In the genomic region with DNA sequence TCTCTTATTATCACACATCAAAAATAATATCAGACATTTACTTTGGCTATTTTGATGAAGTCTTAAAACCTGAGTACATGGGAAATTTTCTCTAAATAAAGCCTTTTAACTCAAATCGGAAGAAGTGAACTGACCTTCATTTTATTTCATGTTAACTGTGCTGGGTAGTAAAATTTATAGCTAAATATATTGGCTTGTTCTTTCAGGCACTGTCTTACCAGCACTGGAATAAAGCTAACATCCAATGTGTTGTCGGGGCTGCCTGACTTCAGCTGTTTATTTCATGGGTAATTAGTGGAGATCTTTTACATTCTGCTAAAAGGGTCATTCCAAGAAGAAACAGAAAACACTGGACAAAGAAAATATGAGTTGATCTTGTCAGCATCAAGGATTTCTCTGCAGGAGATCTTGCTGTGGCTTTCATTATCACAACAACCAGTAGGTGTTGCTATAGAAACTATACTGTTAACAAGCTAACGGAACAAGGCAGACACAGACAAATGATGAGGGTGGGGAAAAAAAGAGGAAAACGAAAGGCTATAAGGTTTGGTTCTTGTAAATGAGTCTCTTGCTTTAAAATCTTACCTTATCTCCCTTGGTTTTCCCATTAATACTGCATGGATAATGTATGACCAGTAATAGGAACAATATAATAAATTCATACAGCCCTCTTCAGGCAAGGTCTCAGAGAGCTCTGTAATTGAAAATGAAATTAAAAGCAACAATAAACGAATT, we compare ENCODE assay signal across 8 cellular contexts.
DNase-seq lines count a peak whose midpoint lies in the region; ATAC-seq and TF ChIP-seq lines count a peak whose summit lies in the region.

No MANE protein-coding gene starts in this region.

- TF ChIP-seq CTCF in MCF 10A (IDR thresholded peaks at IDR 0.05; ENCODE audit: unreplicated experiment) (peak; percentile 35), breast epithelium (IDR thresholded peaks at IDR 0.05) (no peak), NB4 (IDR thresholded peaks at IDR 0.05; ENCODE audit: low read depth, low read length) (no peak), neural cell (IDR thresholded peaks at IDR 0.05; ENCODE audit: poor library complexity, severe bottlenecking) (peak; percentile 63), tibial nerve (IDR thresholded peaks at IDR 0.05) (no peak)

- TF ChIP-seq POLR2A in breast epithelium (IDR thresholded peaks at IDR 0.05) (no peak), NB4 (IDR thresholded peaks at IDR 0.05; ENCODE audit: extremely low read depth, insufficient read length) (no peak), tibial nerve (IDR thresholded peaks at IDR 0.05) (no peak)

- intact Hi-C loops in MCF 10A (cut with micrococcal nuclease) (loop anchor here (1.0 to 10.0 kb wide), 2 partner anchors 143 to 214 kb away; no protein-coding TSS in a partner anchor), breast epithelium (cut with DNase I; ENCODE audit: low total_unique reads) (no loop called here)

- ATAC-seq in HG02763 (IDR thresholded peaks at IDR 0.05; ENCODE audit: unreplicated experiment), result peak; percentile 78

- peak overlapping the region; percentile 17 for H3K27ac Mint-ChIP-seq in MCF 10A (ENCODE audit: low read depth, unreplicated experiment)

- H3K27ac ChIP-seq in breast epithelium, result no peak overlapping the region
- peak overlapping the region; percentile 85 for H3K27ac ChIP-seq in neural cell (ENCODE audit: low read length)
- no peak overlapping the region for H3K27ac ChIP-seq in tibial nerve

- H3K9ac ChIP-seq in adipocyte (ENCODE audit: low read length) (no peak overlapping the region), neural cell (ENCODE audit: low read length) (peak overlapping the region; percentile 52)

- H3K36me3 ChIP-seq in breast epithelium, result no peaks in the 10 kb centered on the region
- no peaks in the 10 kb centered on the region for H3K36me3 ChIP-seq in adipocyte (ENCODE audit: control insufficient read depth, insufficient read depth, low read length, severe bottlenecking)
- no peaks in the 10 kb centered on the region for H3K36me3 ChIP-seq in neural cell (ENCODE audit: insufficient read depth, low read length)
- H3K36me3 ChIP-seq in tibial nerve, result no peaks in the 10 kb centered on the region

- H3K27me3 ChIP-seq in breast epithelium, result no peaks in the 10 kb centered on the region
- H3K27me3 ChIP-seq in adipocyte (replicated peaks; ENCODE audit: control insufficient read depth, insufficient read depth, low read length), result no peaks in the 10 kb centered on the region
- no peaks in the 10 kb centered on the region for H3K27me3 ChIP-seq in neural cell (ENCODE audit: insufficient read depth, low read depth, low read length)
- no peaks in the 10 kb centered on the region for H3K27me3 ChIP-seq in tibial nerve

- no peaks in the 10 kb centered on the region for H4K20me1 ChIP-seq in neural cell (ENCODE audit: insufficient read depth)

- TF ChIP-seq EP300 in neural cell (conservative IDR thresholded peaks at IDR 0.05; ENCODE audit: poor library complexity, severe bottlenecking), result peak; percentile 89
- no peak for TF ChIP-seq EP300 in tibial nerve (IDR thresholded peaks at IDR 0.05)

- H3K79me2 ChIP-seq in neural cell (replicated peaks; ENCODE audit: insufficient read depth, low read length), result no peaks in the 10 kb centered on the region

- 28 to 33% methylated on average over 5 of the region's 5 CpGs for WGBS in tibial nerve, 2 donors

- H3K36me3 Mint-ChIP-seq in MCF 10A (ENCODE audit: insufficient read depth, unreplicated experiment), result no peaks in the 10 kb centered on the region

- H3K9me3 ChIP-seq in breast epithelium (no peaks in the 10 kb centered on the region), adipocyte (ENCODE audit: control insufficient read depth, low read length) (no peaks in the 10 kb centered on the region), neural cell (ENCODE audit: low read length) (no peaks in the 10 kb centered on the region), tibial nerve (no peaks in the 10 kb centered on the region)

- POLR2A ChIA-PET in MCF 10A (lab: Yijun Ruan, JAX), result interaction anchor here (0.8 to 1.0 kb wide), 2 partner anchors 39 to 203 kb away, joined by 3 read pairs; no protein-coding TSS in a partner anchor

- BruUV-seq in MCF 10A (replicated peaks; lab: Mats Ljungman, UMichigan), result no TSS peak

- no peak overlapping the region for H3K4me3 Mint-ChIP-seq in MCF 10A (ENCODE audit: unreplicated experiment)

- H3K9me3 Mint-ChIP-seq in MCF 10A (ENCODE audit: unreplicated experiment), result no peaks in the 10 kb centered on the region

- H3K4me1 ChIP-seq in breast epithelium (no peaks in the 10 kb centered on the region), adipocyte (ENCODE audit: control insufficient read depth, insufficient read depth, low read length) (no peaks in the 10 kb centered on the region), tibial nerve (no peaks in the 10 kb centered on the region)

- H3K9me2 ChIP-seq in neural cell (ENCODE audit: insufficient read depth, low read length), result no peaks in the 10 kb centered on the region

- H3K27me3 Mint-ChIP-seq in MCF 10A (ENCODE audit: insufficient read depth, unreplicated experiment), result no peaks in the 10 kb centered on the region

- H3K4me1 Mint-ChIP-seq in MCF 10A (ENCODE audit: insufficient read depth, unreplicated experiment), result peaks cover 12% of the 10 kb centered on the region

- TF ChIP-seq RAD21 in neural cell (conservative IDR thresholded peaks at IDR 0.05), result peak; percentile 61

- CTCF ChIA-PET in MCF 10A (lab: Yijun Ruan, JAX), result interaction anchor here (0.6 to 1.5 kb wide), 17 partner anchors 9 to 892 kb away, joined by 3 to 8 read pairs (median 3); no protein-coding TSS in a partner anchor

- H3K4me3 ChIP-seq in breast epithelium, result no peak overlapping the region
- H3K4me3 ChIP-seq in NB4 (ENCODE audit: low read depth, low read length), result no peak overlapping the region
- H3K4me3 ChIP-seq in adipocyte (ENCODE audit: low read length), result no peak overlapping the region
- H3K4me3 ChIP-seq in neural cell (ENCODE audit: low read length), result peak overlapping the region; percentile 54
- H3K4me3 ChIP-seq in tibial nerve, result no peak overlapping the region

- DNase-seq in MCF 10A (ENCODE audit: unreplicated experiment) (peak; percentile 45), breast epithelium (ENCODE audit: low spot score in 2 of 2) (no peak), NB4 (ENCODE audit: low read depth) (peak; percentile 63), adipocyte (ENCODE audit: low read depth) (peak; percentile 70), tibial nerve (ENCODE audit: low spot score in 2 of 2) (no peak)
- DNase-seq in activated T-cell treated with anti-CD3 and anti-CD28 coated beads, Interleukin-2, amount 50 U/mL, for 48 hours, result no peak

- H3F3A ChIP-seq in neural cell (ENCODE audit: insufficient read depth, low read length, poor library complexity, severe bottlenecking), result peaks cover 5% of the 10 kb centered on the region

- peak overlapping the region; percentile 49 for H2AFZ ChIP-seq in neural cell (ENCODE audit: low read depth, low read length)

- peak overlapping the region; percentile 92 for H3K4me2 ChIP-seq in neural cell (ENCODE audit: low read length)

TF ChIP-seq in neural cell, 6 proteins besides CTCF, POLR2A, EP300 and RAD21:
- no peak for TF ChIP-seq TAF1 (IDR thresholded peaks at IDR 0.05; ENCODE audit: low read depth)
- peak; percentile 62 for TF ChIP-seq SMC3 (conservative IDR thresholded peaks at IDR 0.05; ENCODE audit: poor library complexity)
- peak; percentile 87 for TF ChIP-seq POLR2AphosphoS5 (IDR thresholded peaks at IDR 0.05)
- TF ChIP-seq, protein P1, sequence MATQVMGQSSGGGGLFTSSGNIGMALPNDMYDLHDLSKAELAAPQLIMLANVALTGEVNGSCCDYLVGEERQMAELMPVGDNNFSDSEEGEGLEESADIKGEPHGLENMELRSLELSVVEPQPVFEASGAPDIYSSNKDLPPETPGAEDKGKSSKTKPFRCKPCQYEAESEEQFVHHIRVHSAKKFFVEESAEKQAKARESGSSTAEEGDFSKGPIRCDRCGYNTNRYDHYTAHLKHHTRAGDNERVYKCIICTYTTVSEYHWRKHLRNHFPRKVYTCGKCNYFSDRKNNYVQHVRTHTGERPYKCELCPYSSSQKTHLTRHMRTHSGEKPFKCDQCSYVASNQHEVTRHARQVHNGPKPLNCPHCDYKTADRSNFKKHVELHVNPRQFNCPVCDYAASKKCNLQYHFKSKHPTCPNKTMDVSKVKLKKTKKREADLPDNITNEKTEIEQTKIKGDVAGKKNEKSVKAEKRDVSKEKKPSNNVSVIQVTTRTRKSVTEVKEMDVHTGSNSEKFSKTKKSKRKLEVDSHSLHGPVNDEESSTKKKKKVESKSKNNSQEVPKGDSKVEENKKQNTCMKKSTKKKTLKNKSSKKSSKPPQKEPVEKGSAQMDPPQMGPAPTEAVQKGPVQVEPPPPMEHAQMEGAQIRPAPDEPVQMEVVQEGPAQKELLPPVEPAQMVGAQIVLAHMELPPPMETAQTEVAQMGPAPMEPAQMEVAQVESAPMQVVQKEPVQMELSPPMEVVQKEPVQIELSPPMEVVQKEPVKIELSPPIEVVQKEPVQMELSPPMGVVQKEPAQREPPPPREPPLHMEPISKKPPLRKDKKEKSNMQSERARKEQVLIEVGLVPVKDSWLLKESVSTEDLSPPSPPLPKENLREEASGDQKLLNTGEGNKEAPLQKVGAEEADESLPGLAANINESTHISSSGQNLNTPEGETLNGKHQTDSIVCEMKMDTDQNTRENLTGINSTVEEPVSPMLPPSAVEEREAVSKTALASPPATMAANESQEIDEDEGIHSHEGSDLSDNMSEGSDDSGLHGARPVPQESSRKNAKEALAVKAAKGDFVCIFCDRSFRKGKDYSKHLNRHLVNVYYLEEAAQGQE (IDR thresholded peaks at IDR 0.05; ENCODE audit: borderline replicate concordance), result peak; percentile 81
- no peak for TF ChIP-seq EZH2 (IDR thresholded peaks at IDR 0.05; ENCODE audit: borderline replicate concordance, insufficient read depth, low read length, poor library complexity, severe bottlenecking)
- TF ChIP-seq MXI1 (conservative IDR thresholded peaks at IDR 0.05; ENCODE audit: poor library complexity, severe bottlenecking), result no peak

Comparison
In these comparisons a context has a peak if more than half of its experiments do, and no peak if none do; other contexts are left out.
1. DNase-seq: peak in MCF 10A (single experiment), NB4 (single experiment) and adipocyte (single experiment); none in breast epithelium (0 of 2), activated T-cell treated with anti-CD3 and anti-CD28 coated beads, Interleukin-2, amount 50 U/mL, for 48 hours (0 of 2) and tibial nerve (0 of 2).
2. CTCF ChIP-seq: peak in MCF 10A (single experiment) and neural cell (single experiment); none in breast epithelium (0 of 3), NB4 (single experiment) and tibial nerve (0 of 5).